Comparison of ENCODE assay signal across 1 cellular context in the genomic region with DNA sequence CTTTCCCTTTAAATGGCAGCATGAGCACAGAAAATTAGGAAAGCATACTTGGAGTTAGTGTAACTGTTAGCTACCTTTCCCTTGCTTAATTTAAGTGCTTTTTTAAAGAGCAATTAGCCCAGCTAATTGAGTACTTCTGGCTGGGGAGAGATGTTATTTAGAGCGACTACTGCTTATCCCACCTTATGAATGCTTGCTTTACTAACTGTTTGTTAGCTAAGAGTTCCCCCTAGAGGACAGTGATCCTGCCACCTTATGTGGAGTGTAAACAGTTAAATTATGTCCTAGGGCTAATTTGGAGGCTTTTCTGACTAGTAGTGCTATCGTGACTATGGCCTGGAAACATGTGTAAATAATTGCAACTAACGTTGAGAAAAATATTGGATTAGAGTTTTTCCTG.
TF ChIP-seq lines count a peak whose summit lies in the region.

No MANE protein-coding gene starts in this region.

TF ChIP-seq in GM23338, 12 proteins besides CTCF, POLR2A, EP300 and RAD21 (continued from another document):
- TF ChIP-seq ZNF331 (CRISPR knock-in tag; IDR thresholded peaks at IDR 0.05; ENCODE audit: low read depth) (no peak), EZH2phosphoT487 (IDR thresholded peaks at IDR 0.05; ENCODE audit: unreplicated experiment) (no peak)
